In genomic region chr18:26210147-26210546, GRCh38 we compare ENCODE assay signal across 24 cellular contexts. TPM values are rescaled to one million over a fixed set of nuclear protein-coding genes. Genes with fewer than 3 reads are reported as not detected.
A peak's percentile ranks its signal among the peaks of the same experiment; 100 is the strongest.
DNase-seq lines count a peak whose midpoint lies in the region; ATAC-seq, FAIRE-seq and TF ChIP-seq lines count a peak whose summit lies in the region.
"Had no signal": no experiment of that assay in that cellular context is flagged by ENCODE, and none has a peak within 500 bp of the region (broad histone marks: within the 10 kb centered on the region; RNA-seq: fewer than 3 reads in every experiment).

No MANE protein-coding gene starts in this region.

- H3K4me3 ChIP-seq in K562 (no peak overlapping the region), GM23248 (no peak overlapping the region)
- H3K4me3 ChIP-seq: BLaER1 treated with 17β-estradiol and CSF1 and Interleukin-3, amounts not matched to agents 10 nM and 100 nM; GM12878 had no signal

- POLR2A ChIA-PET in K562 (lab: Yijun Ruan, JAX), result interaction anchor here (0.6 to 1.0 kb wide), 3 partner anchors 9 to 1169 kb away, joined by 3 to 4 read pairs (median 3); no protein-coding TSS in a partner anchor
- POLR2A ChIA-PET in activated CD4-positive, alpha-beta memory T cell treated with anti-CD3 and anti-CD28 coated beads, Interleukin-2, amount 10 ng/mL, durations not matched to agents 7 days and 5 days (lab: Charles Lee), result no interaction called here

- H3K9me1 ChIP-seq in K562 (ENCODE audit: control insufficient read depth, insufficient read depth, low read length), result no peaks in the 10 kb centered on the region

- H4K20me1 ChIP-seq in K562 (replicated peaks; ENCODE audit: control insufficient read depth, insufficient read depth, low read length) (no peaks in the 10 kb centered on the region), GM23248 (ENCODE audit: insufficient read depth) (no peaks in the 10 kb centered on the region)
- H4K20me1 ChIP-seq: BLaER1 treated with 17β-estradiol and CSF1 and Interleukin-3, amounts not matched to agents 10 nM and 100 nM had no signal

- H3K9me3 Mint-ChIP-seq in activated T-cell treated with anti-CD3 and anti-CD28 coated beads, Interleukin-2, amount 50 U/mL, for 72 hours, result peaks cover 0 to 1% of the 10 kb centered on the region in 2 donors
- no peaks in the 10 kb centered on the region for H3K9me3 Mint-ChIP-seq in activated CD4-positive, alpha-beta memory T cell treated with anti-CD3 and anti-CD28 coated beads, Interleukin-2, amount 10 ng/mL, durations not matched to agents 7 days and 5 days
- H3K9me3 Mint-ChIP-seq: CD4-positive, alpha-beta T cell; CD8-positive, alpha-beta T cell had no signal

- no peaks in the 10 kb centered on the region for H3K4me1 ChIP-seq in K562 (replicated peaks in 1 of 2; ENCODE audit: control insufficient read depth in 2 of 2, insufficient read depth in 2 of 2, low read length in 2 of 2)
- H3K4me1 ChIP-seq in GM23248 (ENCODE audit: insufficient read depth), result no peaks in the 10 kb centered on the region
- H3K4me1 ChIP-seq: Caco-2 had no signal

- peak; percentile 38 to 52 for ATAC-seq in activated T-cell treated with anti-CD3 and anti-CD28 coated beads, Interleukin-2, amount 50 U/mL, for 72 hours (replicated peaks in 1 of 2)
- no peak for ATAC-seq in K562
- ATAC-seq: CD8-positive, alpha-beta T cell; GM12878 had no signal

- in situ Hi-C loops in K562 (cut with MboI), result no loop called here
- in situ Hi-C loops in GM23248 (cut with MboI), result no loop called here

- H3K4me3 Mint-ChIP-seq in activated T-cell treated with anti-CD3 and anti-CD28 coated beads, Interleukin-2, amount 50 U/mL, for 72 hours, result no peak overlapping the region
- no peak overlapping the region for H3K4me3 Mint-ChIP-seq in activated CD4-positive, alpha-beta memory T cell treated with anti-CD3 and anti-CD28 coated beads, Interleukin-2, amount 10 ng/mL, durations not matched to agents 7 days and 5 days
- H3K4me3 Mint-ChIP-seq: B cell; CD4-positive, alpha-beta T cell; CD8-positive, alpha-beta T cell had no signal

- H3K4me1 Mint-ChIP-seq in activated T-cell treated with anti-CD3 and anti-CD28 coated beads, Interleukin-2, amount 50 U/mL, for 72 hours (ENCODE audit: low read depth), result peaks cover 30% of the 10 kb centered on the region
- H3K4me1 Mint-ChIP-seq in activated CD4-positive, alpha-beta memory T cell treated with anti-CD3 and anti-CD28 coated beads, Interleukin-2, amount 10 ng/mL, durations not matched to agents 7 days and 5 days, result peaks cover 10% of the 10 kb centered on the region

- no peaks in the 10 kb centered on the region for H3F3A ChIP-seq in GM23248 (ENCODE audit: insufficient read depth)

- H3K27me3 Mint-ChIP-seq in activated T-cell treated with anti-CD3 and anti-CD28 coated beads, Interleukin-2, amount 50 U/mL, for 72 hours (ENCODE audit: low read depth), result no peaks in the 10 kb centered on the region
- H3K27me3 Mint-ChIP-seq in activated CD4-positive, alpha-beta memory T cell treated with anti-CD3 and anti-CD28 coated beads, Interleukin-2, amount 10 ng/mL, durations not matched to agents 7 days and 5 days, result peaks cover 1% of the 10 kb centered on the region
- H3K27me3 Mint-ChIP-seq: B cell; CD4-positive, alpha-beta T cell had no signal

- H3K9ac ChIP-seq in K562 (ENCODE audit: insufficient read depth in 1 of 2, low read depth in 2 of 2, low read length in 2 of 2) (no peak overlapping the region), GM23248 (no peak overlapping the region)
- H3K9ac ChIP-seq: BLaER1 treated with 17β-estradiol and CSF1 and Interleukin-3, amounts not matched to agents 10 nM and 100 nM had no signal

- H3K79me2 ChIP-seq in K562 (ENCODE audit: control insufficient read depth, insufficient read depth, low read length), result no peaks in the 10 kb centered on the region
- H3K79me2 ChIP-seq in GM23248 (ENCODE audit: insufficient read depth), result no peaks in the 10 kb centered on the region

- H3K27ac Mint-ChIP-seq in activated T-cell treated with anti-CD3 and anti-CD28 coated beads, Interleukin-2, amount 50 U/mL, for 72 hours, result no peak overlapping the region
- no peak overlapping the region for H3K27ac Mint-ChIP-seq in activated CD4-positive, alpha-beta memory T cell treated with anti-CD3 and anti-CD28 coated beads, Interleukin-2, amount 10 ng/mL, durations not matched to agents 7 days and 5 days
- H3K27ac Mint-ChIP-seq: B cell; CD4-positive, alpha-beta T cell; CD8-positive, alpha-beta T cell had no signal

- H3K4me2 ChIP-seq in K562 (ENCODE audit: insufficient read depth, low read length) (no peak overlapping the region), GM23248 (ENCODE audit: unreplicated experiment) (no peak overlapping the region)

- CTCF ChIA-PET in K562 (lab: Yijun Ruan, JAX; ENCODE audit: low intra/inter-chr PET ratio), result no interaction called here
- CTCF ChIA-PET in activated CD4-positive, alpha-beta memory T cell treated with anti-CD3 and anti-CD28 coated beads, Interleukin-2, amount 10 ng/mL, durations not matched to agents 7 days and 5 days (lab: Charles Lee), result no interaction called here

- TF ChIP-seq RAD21 in K562 (CRISPR knock-in tag; conservative IDR thresholded peaks at IDR 0.05 in 1 of 2, IDR thresholded peaks at IDR 0.05 in 1 of 2), result no peak

- TF ChIP-seq POLR2A in K562 (conservative IDR thresholded peaks at IDR 0.05), result no peak

- TF ChIP-seq EP300 in K562 (IDR thresholded peaks at IDR 0.05; ENCODE audit: low read length), result no peak

- TF ChIP-seq CTCF in K562 (IDR thresholded peaks at IDR 0.05 in 2 of 3, conservative IDR thresholded peaks at IDR 0.05 in 1 of 3; ENCODE audit: insufficient read depth in 2 of 3, low read depth in 1 of 3, low read length in 3 of 3), result no peak

- BruUV-seq in K562 (replicated peaks; lab: Mats Ljungman, UMichigan), result no TSS peak

- 9% methylated on average over 4 of the region's 4 CpGs for WGBS in K562 (ENCODE audit: insufficient coverage, low coverage, missing lambda C conversion rate)
- 31 to 50% methylated on average over 4 of the region's 4 CpGs for WGBS in GM23248 (ENCODE audit: low coverage in 1 of 2, low lambda C conversion rate in 2 of 2, missing lambda C conversion rate in 2 of 2), 2 experiments

- H3K9me3 ChIP-seq in K562 (replicated peaks; ENCODE audit: control insufficient read depth, insufficient read depth, low read depth, low read length) (no peaks in the 10 kb centered on the region), GM23248 (ENCODE audit: low read depth) (no peaks in the 10 kb centered on the region)
- H3K9me3 ChIP-seq: BLaER1 treated with 17β-estradiol and CSF1 and Interleukin-3, amounts not matched to agents 10 nM and 100 nM; Caco-2 had no signal

- no peaks in the 10 kb centered on the region for H3K36me3 Mint-ChIP-seq in activated T-cell treated with anti-CD3 and anti-CD28 coated beads, Interleukin-2, amount 50 U/mL, for 72 hours (ENCODE audit: insufficient read depth in 2 of 2)
- H3K36me3 Mint-ChIP-seq in activated CD4-positive, alpha-beta memory T cell treated with anti-CD3 and anti-CD28 coated beads, Interleukin-2, amount 10 ng/mL, durations not matched to agents 7 days and 5 days (ENCODE audit: low read depth), result no peaks in the 10 kb centered on the region
- H3K36me3 Mint-ChIP-seq: CD8-positive, alpha-beta T cell had no signal

- H3K9me2 ChIP-seq in GM23248 (ENCODE audit: insufficient read depth), result no peaks in the 10 kb centered on the region

- H3K27ac ChIP-seq in K562 (ENCODE audit: extremely low read depth, low read depth, low read length) (no peak overlapping the region), GM23248 (no peak overlapping the region)
- H3K27ac ChIP-seq: BLaER1 treated with 17β-estradiol and CSF1 and Interleukin-3, amounts not matched to agents 10 nM and 100 nM; C4-2B had no signal

- no peak for DNase-seq in activated T-cell treated with anti-CD3 and anti-CD28 coated beads, Interleukin-2, amount 50 U/mL, for 72 hours
- DNase-seq in activated T-cell treated with anti-CD3 and anti-CD28 coated beads for 4 hours (no peak), K562 (ENCODE audit: extremely low read depth in 1 of 4, low spot score in 3 of 4) (no peak), GM23248 (no peak)
- DNase-seq in activated CD4-positive, alpha-beta memory T cell treated with anti-CD3 and anti-CD28 coated beads, Interleukin-2, amount 10 ng/mL, durations not matched to agents 7 days and 5 days, result no peak
- DNase-seq: 8988T; AML-193; Caco-2; Calu3; CD4-positive, alpha-beta T cell; CD8-positive, alpha-beta T cell; DMS53; DMS79; DND-41; EL; GDM1 had no signal

- H3K27me3 ChIP-seq in K562 (ENCODE audit: control insufficient read depth in 2 of 2, insufficient read depth in 2 of 2, low read length in 2 of 2) (peaks cover 4 to 15% of the 10 kb centered on the region in 2 experiments; a peak in 4 of 5 replicates), GM23248 (replicated peaks; ENCODE audit: insufficient read depth) (no peaks in the 10 kb centered on the region)
- H3K27me3 ChIP-seq: BLaER1 treated with 17β-estradiol and CSF1 and Interleukin-3, amounts not matched to agents 10 nM and 100 nM had no signal

- no peak overlapping the region for H2AFZ ChIP-seq in K562 (ENCODE audit: low read depth, low read length)
- no peak overlapping the region for H2AFZ ChIP-seq in GM23248

- intact Hi-C loops in K562 (cut with micrococcal nuclease), result no loop called here

- FAIRE-seq in K562 (lab: Jason Lieb, UNC), result no peak
- FAIRE-seq: A204.1, D721Med, GM12878, GM12892, GM18507 had no signal

- H3K36me3 ChIP-seq in K562 (ENCODE audit: control insufficient read depth, insufficient read depth, low read length), result no peaks in the 10 kb centered on the region
- H3K36me3 ChIP-seq in GM23248 (ENCODE audit: low read depth), result no peaks in the 10 kb centered on the region
- H3K36me3 ChIP-seq: BLaER1 treated with 17β-estradiol and CSF1 and Interleukin-3, amounts not matched to agents 10 nM and 100 nM had no signal

RNA-seq across cellular contexts. Expression of gene TAF4B, which starts 16.1 kb away (rescaled TPM):
- 10 to 100 TPM; 29.2 to 32.4 TPM for total RNA-seq in activated T-cell treated with anti-CD3 and anti-CD28 coated beads, Interleukin-2, amount 50 U/mL, for 72 hours
- 31.1 and 42.4 TPM in 2 replicates for total RNA-seq in K562 (2011; cell fraction: chromatin; rRNA removed; ENCODE audit: low replicate concordance)
- 35.7 and 38.6 TPM in 2 replicates for total RNA-seq in K562 (2011; cell fraction: nucleolus; rRNA removed)
- total RNA-seq in K562 (2011; cell fraction: nucleoplasm; rRNA removed), result 24.4 and 28.5 TPM in 2 replicates
- total RNA-seq in K562 (2014; rRNA removed), result 19.9 and 21.4 TPM in 2 replicates
- total RNA-seq in K562 (2014; rRNA removed; fragmentation: Illumina TruSeq; extraction: Trizol), result 25.3 and 30.4 TPM in 2 replicates
- total RNA-seq in K562 (2015; rRNA removed; fragmentation: Illumina TruSeq; extraction: Trizol), result 17.2 and 18.0 TPM in 2 replicates
- 19.2 and 22.1 TPM in 2 replicates for total RNA-seq in K562 (2021)
- 15.8 and 21.0 TPM in 2 replicates for polyA plus RNA-seq in K562 (2011; rRNA removed)
- polyA plus RNA-seq in K562 (2011; cell fraction: cytosol; rRNA removed), result 8.8 and 10.3 TPM in 2 replicates
- polyA plus RNA-seq in K562 (2011; cell fraction: nucleus; rRNA removed), result 15.6 and 16.8 TPM in 2 replicates
- 7.6 and 8.9 TPM in 2 replicates for polyA plus RNA-seq in K562 (2012)
- polyA plus RNA-seq in K562 (2014; fragmentation: Illumina TruSeq; extraction: Trizol), result 18.8 and 20.5 TPM in 2 replicates
- 1 to 10 TPM; 4.5 to 5.8 TPM for polyA plus RNA-seq in K562 (2014; fragmentation: Nextera tagmentation; extraction: Ambion mirVana)
- polyA plus RNA-seq in K562 (2014; rRNA removed), result 12.8 and 15.6 TPM in 2 replicates
- polyA minus RNA-seq in K562 (2011; rRNA and poly(A)+ RNA removed), result 36.5 and 37.0 TPM in 2 replicates
- polyA minus RNA-seq in K562 (2011; cell fraction: cytosol; rRNA and poly(A)+ RNA removed), result 15.6 and 17.4 TPM in 2 replicates
- 34.3 and 49.5 TPM in 2 replicates for polyA minus RNA-seq in K562 (2011; cell fraction: nucleus; rRNA and poly(A)+ RNA removed)
- 1.1 and 1.9 TPM in 2 replicates for total RNA-seq in GM23248 (2014; rRNA removed; shearing (Covaris generic))
- 1.5 and 1.6 TPM in 2 replicates for polyA plus RNA-seq in GM23248 (2016; fragmentation: Nextera tagmentation; extraction: Ambion mirVana)
- total RNA-seq in activated CD4-positive, alpha-beta memory T cell treated with anti-CD3 and anti-CD28 coated beads, Interleukin-2, amount 10 ng/mL, durations not matched to agents 7 days and 5 days, result 1 to 10 TPM; 3.3 to 3.8 TPM
